In the genomic region with DNA sequence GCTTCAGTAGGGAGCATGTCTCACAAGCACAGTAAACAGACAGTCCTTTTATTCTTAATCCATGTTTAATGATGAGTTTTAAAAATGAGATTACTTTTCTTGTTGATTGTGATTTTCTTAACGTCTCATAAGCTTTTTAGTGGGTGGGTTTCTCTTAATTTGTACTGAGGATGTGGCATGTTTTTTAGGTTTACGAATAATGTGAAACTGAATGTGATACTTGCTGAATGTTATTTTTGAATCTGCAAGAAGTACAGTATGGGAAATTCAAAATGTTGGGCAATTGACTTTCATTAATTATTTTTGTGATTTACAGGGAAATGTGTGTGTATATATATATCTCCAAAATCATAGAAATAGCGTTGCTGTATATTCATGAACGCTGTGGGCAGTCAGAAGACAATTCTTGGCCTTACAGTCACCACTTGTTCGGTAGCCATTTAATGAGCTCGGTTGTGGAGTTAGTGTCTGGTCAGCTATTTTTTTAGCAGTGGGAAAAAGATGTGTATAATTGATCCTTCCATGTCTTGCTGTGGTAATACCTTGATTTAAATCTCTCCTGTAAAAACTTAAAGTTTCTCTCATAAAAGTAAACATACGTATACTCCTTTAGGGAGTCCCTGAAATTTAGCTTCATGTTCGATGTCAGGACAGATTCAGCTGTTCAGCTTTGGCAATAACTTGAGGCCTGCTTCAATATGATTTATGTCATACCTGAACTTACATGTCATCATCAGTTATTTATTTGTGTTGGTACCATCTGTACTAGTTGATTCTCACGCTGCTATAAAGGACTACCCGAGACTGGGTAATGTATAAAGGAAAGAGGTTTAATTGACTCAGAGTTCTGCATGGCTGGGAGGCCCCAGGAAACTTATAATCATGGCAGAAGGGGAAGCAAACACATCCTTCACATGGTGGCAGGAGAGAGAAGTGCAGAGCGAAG, we compare ENCODE assay signal across 15 cellular contexts. TPM values are rescaled to one million over a fixed set of nuclear protein-coding genes. Genes with fewer than 3 reads are reported as not detected.
A peak's percentile ranks its signal among the peaks of the same experiment; 100 is the strongest.
DNase-seq lines count a peak whose midpoint lies in the region; ATAC-seq, FAIRE-seq and TF ChIP-seq lines count a peak whose summit lies in the region.
"Had no signal": no experiment of that assay in that cellular context is flagged by ENCODE, and none has a peak within 500 bp of the region (broad histone marks: within the 10 kb centered on the region; RNA-seq: fewer than 3 reads in every experiment).

No MANE protein-coding gene starts in this region.

- H3K4me2 ChIP-seq in A549: no peak overlapping the region

- peak overlapping the region; percentile 25 for H3K4me3 Mint-ChIP-seq in T-helper 2 cell treated with Interferon-gamma antibody and Interleukin-4, amounts not matched to agents 5 μg/mL and 100 μg/mL, for 36 hours
- H3K4me3 Mint-ChIP-seq: dendritic cell treated with granulocyte-macrophage colony-stimulating factor and Interleukin-4, amounts not matched to agents 40 ng/mL and 50 ng/mL, for 4 days; naive thymus-derived CD8-positive, alpha-beta T cell; WTC11 had no signal

- DNase-seq in A549 (ENCODE audit: low read depth in 1 of 2, low spot score in 1 of 2) (no peak), amygdala (lab: John Stamatoyannopoulos, UW) (no peak), GDM1 (lab: John Stamatoyannopoulos, UW) (no peak), MV-4-11 (lab: John Stamatoyannopoulos, UW) (no peak)
- DNase-seq in T-helper 2 cell treated with Interferon-gamma antibody and Interleukin-4, amounts not matched to agents 5 μg/mL and 100 μg/mL, for 36 hours (ENCODE audit: low spot score): no peak
- no peak for DNase-seq in activated T-cell treated with anti-CD3 and anti-CD28 coated beads, Interleukin-2, amount 50 U/mL, for 48 hours
- DNase-seq: esophagus squamous epithelium; KBM-7; naive thymus-derived CD8-positive, alpha-beta T cell; NCI-H510A treated with DMSO at 0.1 percent for 48 hours; tibial artery had no signal

- H3K4me3 ChIP-seq in A549: no peak overlapping the region
- H3K4me3 ChIP-seq: esophagus squamous epithelium, tibial artery had no signal

- H3K27ac ChIP-seq in A549: no peak overlapping the region
- H3K27ac ChIP-seq: esophagus squamous epithelium, tibial artery had no signal

- FAIRE-seq in A549 (lab: Jason Lieb, UNC): no peak

- no peaks in the 10 kb centered on the region for H3K27me3 Mint-ChIP-seq in T-helper 2 cell treated with Interferon-gamma antibody and Interleukin-4, amounts not matched to agents 5 μg/mL and 100 μg/mL, for 36 hours (ENCODE audit: low read depth)
- H3K27me3 Mint-ChIP-seq: dendritic cell treated with granulocyte-macrophage colony-stimulating factor and Interleukin-4, amounts not matched to agents 40 ng/mL and 50 ng/mL, for 4 days; naive thymus-derived CD8-positive, alpha-beta T cell had no signal

- no peak for ATAC-seq in A549
- peak; percentile 67 for ATAC-seq in GM18517 (IDR thresholded peaks at IDR 0.05; ENCODE audit: unreplicated experiment)
- peak; percentile 60 for ATAC-seq in HG02678 (IDR thresholded peaks at IDR 0.05; ENCODE audit: unreplicated experiment)
- ATAC-seq: naive thymus-derived CD8-positive, alpha-beta T cell; WTC11 had no signal

- WGBS in A549 (ENCODE audit: missing lambda C conversion rate): 89% methylated on average over 11 of the region's 11 CpGs

- TF ChIP-seq CTCF in A549 (IDR thresholded peaks at IDR 0.05): no peak

- no peak for TF ChIP-seq EP300 in A549 (IDR thresholded peaks at IDR 0.05)

- CTCF ChIA-PET in A549 (lab: Yijun Ruan, JAX): no interaction called here

- no peaks in the 10 kb centered on the region for H3K9me3 Mint-ChIP-seq in T-helper 2 cell treated with Interferon-gamma antibody and Interleukin-4, amounts not matched to agents 5 μg/mL and 100 μg/mL, for 36 hours
- H3K9me3 Mint-ChIP-seq: dendritic cell treated with granulocyte-macrophage colony-stimulating factor and Interleukin-4, amounts not matched to agents 40 ng/mL and 50 ng/mL, for 4 days; naive thymus-derived CD8-positive, alpha-beta T cell; WTC11 had no signal

- POLR2A ChIA-PET in A549 (lab: Yijun Ruan, JAX): no interaction called here

- no peaks in the 10 kb centered on the region for H3K9me3 ChIP-seq in A549
- H3K9me3 ChIP-seq: esophagus squamous epithelium, tibial artery had no signal

- no peak for TF ChIP-seq RAD21 in A549 (conservative IDR thresholded peaks at IDR 0.05 in 1 of 2, IDR thresholded peaks at IDR 0.05 in 1 of 2)

- no peak for TF ChIP-seq POLR2A in A549 (IDR thresholded peaks at IDR 0.05; ENCODE audit: low read length)

- H3K36me3 Mint-ChIP-seq in T-helper 2 cell treated with Interferon-gamma antibody and Interleukin-4, amounts not matched to agents 5 μg/mL and 100 μg/mL, for 36 hours (ENCODE audit: low read depth): peaks cover 11% of the 10 kb centered on the region

- peaks cover 18% of the 10 kb centered on the region for H3K4me1 Mint-ChIP-seq in T-helper 2 cell treated with Interferon-gamma antibody and Interleukin-4, amounts not matched to agents 5 μg/mL and 100 μg/mL, for 36 hours (ENCODE audit: low read depth)

- no peaks in the 10 kb centered on the region for H3K4me1 ChIP-seq in A549

- peak overlapping the region; percentile 2 for H3K27ac Mint-ChIP-seq in T-helper 2 cell treated with Interferon-gamma antibody and Interleukin-4, amounts not matched to agents 5 μg/mL and 100 μg/mL, for 36 hours
- H3K27ac Mint-ChIP-seq: dendritic cell treated with granulocyte-macrophage colony-stimulating factor and Interleukin-4, amounts not matched to agents 40 ng/mL and 50 ng/mL, for 4 days; naive thymus-derived CD8-positive, alpha-beta T cell; WTC11 had no signal

TF ChIP-seq in A549, 52 proteins besides CTCF, POLR2A, EP300 and RAD21:
- TF ChIP-seq PHF8 (IDR thresholded peaks at IDR 0.05; ENCODE audit: borderline replicate concordance, low read depth) (no peak), MAFK (IDR thresholded peaks at IDR 0.05; ENCODE audit: partially characterized antibody) (peak; percentile 54)
TF ChIP-seq in A549: peak in this region for 1.

RNA-seq across cellular contexts. Expression of a gene that starts 15.0 kb away (rescaled TPM):
- polyA plus RNA-seq in A549 (2011; rRNA removed): 29.1 and 33.1 TPM in 2 replicates
- polyA plus RNA-seq in A549 (2012; cell fraction: cytosol; rRNA removed): 6.5 and 8.1 TPM in 2 replicates
- 8.7 and 10.4 TPM in 2 replicates for polyA plus RNA-seq in A549 (2012; cell fraction: nucleus; rRNA removed)
- polyA plus RNA-seq in A549 (2017; fragmentation: RNase III; extraction: RNeasy Plus Mini Kit Qiagen cat#74134 plus additional on column Dnase treatment): 16.3 to 17.6 TPM (median 16.9 TPM) in 3 replicates
- polyA minus RNA-seq in A549 (2011; rRNA and poly(A)+ RNA removed): 39.7 and 40.8 TPM in 2 replicates

Comparison
In these comparisons a context has a peak if more than half of its experiments do, and no peak if none do; other contexts are left out.
1. ATAC-seq: peak in GM18517 (single experiment) and HG02678 (single experiment); none in A549 (0 of 2).